8 cellular contexts compared by ENCODE assay signal in the genomic region with DNA sequence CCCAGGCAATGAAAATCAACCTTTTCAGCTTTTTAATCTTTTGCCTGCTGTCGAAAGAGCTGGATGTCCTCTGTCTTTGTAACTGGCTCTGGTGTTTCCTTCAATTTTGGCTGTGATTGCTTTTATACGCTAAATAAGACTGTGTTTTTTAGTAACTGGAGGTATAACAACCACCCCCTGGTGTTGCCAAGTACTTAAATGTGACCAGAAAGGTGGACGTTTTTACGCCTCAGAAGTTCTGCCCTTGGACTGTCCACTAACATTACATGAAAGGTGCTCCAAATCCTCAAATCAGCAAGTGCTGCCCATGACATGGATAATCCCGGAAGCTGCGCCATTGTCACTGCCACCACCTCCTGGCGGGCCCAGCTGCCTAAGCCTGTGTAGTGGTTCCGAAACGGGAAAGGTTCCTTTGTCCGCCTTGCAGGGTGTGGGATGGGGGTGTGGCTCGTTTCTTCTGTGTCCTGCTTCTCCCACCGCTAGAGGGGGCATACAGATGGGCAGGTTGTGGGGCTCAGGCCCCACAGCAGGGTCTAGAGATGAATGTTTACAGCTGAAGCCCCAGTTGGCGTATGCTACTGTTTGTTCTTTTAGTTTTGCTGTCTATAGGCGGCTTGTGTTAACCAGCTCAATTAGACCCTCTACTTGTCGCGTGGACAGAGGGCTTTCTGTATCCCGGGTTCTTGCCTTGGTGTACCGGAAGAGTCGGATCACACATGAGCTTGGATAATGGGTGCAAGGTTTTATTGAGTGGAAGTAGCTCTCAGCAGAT.
DNase-seq lines count a peak whose midpoint lies in the region; ATAC-seq and TF ChIP-seq lines count a peak whose summit lies in the region.

No MANE protein-coding gene starts in this region.

- in situ Hi-C loops in astrocyte of the cerebellum (cut with HindIII; ENCODE audit: low sequenced_read_pairs) = no loop called here

- H3K27ac Mint-ChIP-seq in activated T-helper 2 cell treated with anti-CD3 and anti-CD28 coated beads, Interferon-gamma antibody, Interleukin-2, Interleukin-4, amounts not matched to agents 10 μg/mL and 5 μg/mL and 100 μg/mL, durations not matched to agents 14 hours and 24 hours and 36 hours = no peak overlapping the region

- no peaks in the 10 kb centered on the region for H3K79me2 ChIP-seq in Loucy (ENCODE audit: insufficient read depth, low read length)

- H3K36me3 ChIP-seq in Loucy (ENCODE audit: insufficient read depth, low read length) = no peaks in the 10 kb centered on the region

- no peaks in the 10 kb centered on the region for H4K20me1 ChIP-seq in Loucy (ENCODE audit: insufficient read depth, low read length, poor library complexity, severe bottlenecking)

- H3K4me3 ChIP-seq in Loucy (ENCODE audit: low read length, poor library complexity, severe bottlenecking) (no peak overlapping the region), astrocyte of the cerebellum (ENCODE audit: low read depth, low read length) (no peak overlapping the region)

- H3K4me1 ChIP-seq in Loucy (ENCODE audit: insufficient read depth, low read length, poor library complexity, severe bottlenecking) = peaks cover 8% of the 10 kb centered on the region

- no peak overlapping the region for H3K4me2 ChIP-seq in Loucy (ENCODE audit: low read depth, low read length, poor library complexity, severe bottlenecking)

- no peaks in the 10 kb centered on the region for H3K9me3 Mint-ChIP-seq in activated T-helper 2 cell treated with anti-CD3 and anti-CD28 coated beads, Interferon-gamma antibody, Interleukin-2, Interleukin-4, amounts not matched to agents 10 μg/mL and 5 μg/mL and 100 μg/mL, durations not matched to agents 14 hours and 24 hours and 36 hours

- H3K9me3 ChIP-seq in Loucy (ENCODE audit: insufficient read depth, low read depth, low read length) = no peaks in the 10 kb centered on the region

- no peaks in the 10 kb centered on the region for H3K36me3 Mint-ChIP-seq in activated T-helper 2 cell treated with anti-CD3 and anti-CD28 coated beads, Interferon-gamma antibody, Interleukin-2, Interleukin-4, amounts not matched to agents 10 μg/mL and 5 μg/mL and 100 μg/mL, durations not matched to agents 14 hours and 24 hours and 36 hours (ENCODE audit: low read depth)

- peaks cover 2% of the 10 kb centered on the region for H3K4me1 Mint-ChIP-seq in activated T-helper 2 cell treated with anti-CD3 and anti-CD28 coated beads, Interferon-gamma antibody, Interleukin-2, Interleukin-4, amounts not matched to agents 10 μg/mL and 5 μg/mL and 100 μg/mL, durations not matched to agents 14 hours and 24 hours and 36 hours (ENCODE audit: low read depth)

- TF ChIP-seq CTCF in Loucy (conservative IDR thresholded peaks at IDR 0.05; ENCODE audit: low read length) (peak; percentile 72), astrocyte of the cerebellum (IDR thresholded peaks at IDR 0.05; ENCODE audit: low read depth, low read length, missing control alignments) (peak; percentile 77)

- no peaks in the 10 kb centered on the region for H3K9me2 ChIP-seq in Loucy (replicated peaks; ENCODE audit: low read depth, low read length)

- peak overlapping the region; percentile 22; the same call in 1 of the 2 replicates for H2AFZ ChIP-seq in Loucy (ENCODE audit: low read length)

- no peaks in the 10 kb centered on the region for H3F3A ChIP-seq in Loucy (ENCODE audit: low read depth)

- H3K27me3 ChIP-seq in Loucy (ENCODE audit: insufficient read depth, low read length, poor library complexity, severe bottlenecking) = no peaks in the 10 kb centered on the region

- no peak overlapping the region for H3K9ac ChIP-seq in Loucy (ENCODE audit: low read depth, low read length, poor library complexity, severe bottlenecking)

- DNase-seq in DMS153 (lab: John Stamatoyannopoulos, UW) = peak; percentile 11
- no peak for DNase-seq in DMS153 treated with DMSO at 0.1 percent for 48 hours (lab: John Stamatoyannopoulos, UW; ENCODE audit: unreplicated experiment)
- peak; percentile 12 for DNase-seq in astrocyte of the cerebellum (ENCODE audit: low read depth)
- peak; percentile 7 for DNase-seq in medulla oblongata (ENCODE audit: extremely low spot score)
- DNase-seq in activated gamma-delta T cell treated with Interleukin-2 at 50 U/mL for 16 hours = no peak
- DNase-seq in left lobe of liver (ENCODE audit: low spot score) = no peak
- DNase-seq in activated T-helper 2 cell treated with anti-CD3 and anti-CD28 coated beads, Interferon-gamma antibody, Interleukin-2, Interleukin-4, amounts not matched to agents 10 μg/mL and 5 μg/mL and 100 μg/mL, durations not matched to agents 14 hours and 24 hours and 36 hours (ENCODE audit: low spot score) = no peak

- ATAC-seq in left lobe of liver = no peak

- peaks cover 5% of the 10 kb centered on the region for H3K27me3 Mint-ChIP-seq in activated T-helper 2 cell treated with anti-CD3 and anti-CD28 coated beads, Interferon-gamma antibody, Interleukin-2, Interleukin-4, amounts not matched to agents 10 μg/mL and 5 μg/mL and 100 μg/mL, durations not matched to agents 14 hours and 24 hours and 36 hours (ENCODE audit: low read depth)

- intact Hi-C loops in activated T-helper 2 cell treated with anti-CD3 and anti-CD28 coated beads, Interferon-gamma antibody, Interleukin-2, Interleukin-4, amounts not matched to agents 10 μg/mL and 5 μg/mL and 100 μg/mL, durations not matched to agents 14 hours and 24 hours and 36 hours (cut with micrococcal nuclease) = loop anchor here (2.0 to 10.0 kb wide), 3 partner anchors 107 to 153 kb away; a partner anchor contains a TSS

- H3K4me3 Mint-ChIP-seq in activated T-helper 2 cell treated with anti-CD3 and anti-CD28 coated beads, Interferon-gamma antibody, Interleukin-2, Interleukin-4, amounts not matched to agents 10 μg/mL and 5 μg/mL and 100 μg/mL, durations not matched to agents 14 hours and 24 hours and 36 hours (ENCODE audit: low read depth) = no peak overlapping the region

Comparison
In these comparisons a context has a peak if more than half of its experiments do, and no peak if none do; other contexts are left out.
1. DNase-seq: peak in DMS153 (single experiment), astrocyte of the cerebellum (single experiment) and medulla oblongata (single experiment); none in DMS153 treated with DMSO at 0.1 percent for 48 hours (single experiment), activated gamma-delta T cell treated with Interleukin-2 at 50 U/mL for 16 hours (single experiment), left lobe of liver (single experiment) and activated T-helper 2 cell treated with anti-CD3 and anti-CD28 coated beads, Interferon-gamma antibody, Interleukin-2, Interleukin-4, amounts not matched to agents 10 μg/mL and 5 μg/mL and 100 μg/mL, durations not matched to agents 14 hours and 24 hours and 36 hours (single experiment).